Comparison of ENCODE assay signal across 8 cellular contexts in the genomic region with DNA sequence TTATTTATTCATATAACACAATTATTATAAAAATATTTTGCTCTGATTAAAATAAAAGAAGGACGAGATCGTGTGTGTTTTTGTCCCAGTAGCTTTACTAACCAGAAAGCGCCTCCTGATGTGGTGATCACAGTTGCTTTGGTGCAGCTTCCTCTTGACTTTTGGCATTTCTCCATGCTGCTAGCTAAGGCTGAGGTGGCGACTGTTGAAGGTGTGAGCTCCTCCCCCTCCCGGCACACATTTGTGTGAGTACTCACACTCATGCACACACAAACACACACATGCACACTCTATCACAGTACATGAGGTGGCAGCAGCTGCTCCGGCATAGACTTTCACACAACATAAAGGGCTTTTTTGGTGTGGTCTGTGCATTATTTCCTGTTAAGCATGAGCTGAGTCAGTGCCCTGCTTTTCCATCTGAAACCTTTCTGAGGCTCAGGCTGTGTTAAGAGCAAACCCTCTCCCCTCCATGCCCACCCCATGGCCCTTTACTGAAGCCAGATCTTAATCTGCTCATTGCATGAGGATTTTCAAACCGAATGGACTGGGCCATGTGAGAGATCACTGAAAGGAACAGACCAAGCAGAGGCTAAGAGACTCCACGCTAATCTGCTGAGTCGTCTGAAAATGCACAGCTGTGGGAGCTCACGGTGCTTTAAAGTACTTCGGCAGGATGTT. TPM values are rescaled to one million over a fixed set of nuclear protein-coding genes. Genes with fewer than 3 reads are reported as not detected.
DNase-seq lines count a peak whose midpoint lies in the region; ATAC-seq and TF ChIP-seq lines count a peak whose summit lies in the region.
"Not testable (repeated sequence)": the region's sequence is repeated elsewhere in the genome, so short reads cannot be mapped to it uniquely, and the experiment has no call there.

No MANE protein-coding gene starts in this region.

- H3K9me3 Mint-ChIP-seq in MCF 10A (ENCODE audit: unreplicated experiment); stimulated activated memory B cell treated with anti-CD40 and anti-IgM and Interleukin-4, amounts not matched to agents 10 μg/mL and 1 μg/mL and 100 μg/mL, for 72 hours: not testable (repeated sequence)

- not testable (repeated sequence) for H3K4me1 Mint-ChIP-seq in MCF 10A (ENCODE audit: insufficient read depth, unreplicated experiment); stimulated activated memory B cell treated with anti-CD40 and anti-IgM and Interleukin-4, amounts not matched to agents 10 μg/mL and 1 μg/mL and 100 μg/mL, for 72 hours

- BruUV-seq in MCF 10A (replicated peaks; lab: Mats Ljungman, UMichigan), result not testable (repeated sequence)

- DNase-seq in RKO (ENCODE audit: low spot score), result peak; percentile 40
- DNase-seq in activated CD8-positive, alpha-beta memory T cell treated with anti-CD3 and anti-CD28 coated beads, Interleukin-2, amount 50 U/mL, for 1 hour (ENCODE audit: extremely low read depth), result peak; percentile 21
- peak; percentile 0 for DNase-seq in MCF 10A (ENCODE audit: unreplicated experiment)
- DNase-seq in myocyte (ENCODE audit: low read depth), result peak; percentile 18

- CTCF ChIA-PET in MCF 10A (lab: Yijun Ruan, JAX), result not testable (repeated sequence)

- not testable (repeated sequence) for H3K27me3 Mint-ChIP-seq in MCF 10A (ENCODE audit: insufficient read depth, unreplicated experiment); stimulated activated memory B cell treated with anti-CD40 and anti-IgM and Interleukin-4, amounts not matched to agents 10 μg/mL and 1 μg/mL and 100 μg/mL, for 72 hours

- H3K27ac Mint-ChIP-seq in MCF 10A (ENCODE audit: low read depth, unreplicated experiment); stimulated activated memory B cell treated with anti-CD40 and anti-IgM and Interleukin-4, amounts not matched to agents 10 μg/mL and 1 μg/mL and 100 μg/mL, for 72 hours: not testable (repeated sequence)

- not testable (repeated sequence) for TF ChIP-seq CTCF in MCF 10A (IDR thresholded peaks at IDR 0.05; ENCODE audit: unreplicated experiment)

- POLR2A ChIA-PET in MCF 10A (lab: Yijun Ruan, JAX), result not testable (repeated sequence)

- H3K4me3 Mint-ChIP-seq in MCF 10A (ENCODE audit: unreplicated experiment), result not testable (repeated sequence)
- peak overlapping the region; percentile 29 for H3K4me3 Mint-ChIP-seq in stimulated activated memory B cell treated with anti-CD40 and anti-IgM and Interleukin-4, amounts not matched to agents 10 μg/mL and 1 μg/mL and 100 μg/mL, for 72 hours

- intact Hi-C loops in MCF 10A (cut with micrococcal nuclease), result not testable (repeated sequence)

- H3K36me3 Mint-ChIP-seq in MCF 10A (ENCODE audit: insufficient read depth, unreplicated experiment); stimulated activated memory B cell treated with anti-CD40 and anti-IgM and Interleukin-4, amounts not matched to agents 10 μg/mL and 1 μg/mL and 100 μg/mL, for 72 hours: not testable (repeated sequence)

- ATAC-seq in GM18517 (IDR thresholded peaks at IDR 0.05; ENCODE audit: unreplicated experiment) (peak; percentile 80), GM21723 (IDR thresholded peaks at IDR 0.05; ENCODE audit: unreplicated experiment) (peak; percentile 61), HG03139 (IDR thresholded peaks at IDR 0.05; ENCODE audit: unreplicated experiment) (peak; percentile 87)
- peak; percentile 70 for ATAC-seq in stimulated activated memory B cell treated with anti-CD40 and anti-IgM and Interleukin-4, amounts not matched to agents 10 μg/mL and 1 μg/mL and 100 μg/mL, for 72 hours

RNA-seq across cellular contexts. Expression of a gene that starts 53.3 kb away (rescaled TPM):
- 0.63 and 0.98 TPM in 2 replicates for total RNA-seq in MCF 10A (2022)
- 0.26 and 0.43 TPM in 2 replicates for total RNA-seq in myocyte
- 0.14 TPM for polyA plus RNA-seq in myocyte (2012)

Comparison
In these comparisons a context has a peak if more than half of its experiments do, and no peak if none do; other contexts are left out.
1. Peak in every context shown above with its lines: DNase-seq and ATAC-seq.